ENCODE assay signal across 2 cellular contexts in genomic region chr11:67375320-67376021, GRCh38.
TF ChIP-seq lines count a peak whose summit lies in the region.

No MANE protein-coding gene starts in this region.

TF ChIP-seq in HEK293, 187 proteins besides CTCF, POLR2A, EP300 and RAD21:
- TF ChIP-seq ZNF610 (tag by site-specific recombination; IDR thresholded peaks at IDR 0.05; ENCODE audit: borderline replicate concordance), result no peak
- TF ChIP-seq ZNF266 (tag by site-specific recombination; IDR thresholded peaks at IDR 0.05; ENCODE audit: low read depth), result no peak
- no peak for TF ChIP-seq ZNF146 (tag by site-specific recombination; IDR thresholded peaks at IDR 0.05)
- TF ChIP-seq HOXC10 (CRISPR knock-in tag; IDR thresholded peaks at IDR 0.05), result no peak
- TF ChIP-seq ZFP69B (tag by site-specific recombination; IDR thresholded peaks at IDR 0.05), result no peak
- 0 out of 2 replicates have a peak, but pooled peaks have one; percentile 17 for TF ChIP-seq PATZ1 (tag by site-specific recombination; IDR thresholded peaks at IDR 0.05)
- peak; percentile 73 for TF ChIP-seq EGR2 (tag by site-specific recombination; IDR thresholded peaks at IDR 0.05; ENCODE audit: low read depth)
- TF ChIP-seq ZNF398 (tag by site-specific recombination; IDR thresholded peaks at IDR 0.05), result peak; percentile 76
- no peak for TF ChIP-seq ZNF48 (tag by site-specific recombination; IDR thresholded peaks at IDR 0.05)
- peak; percentile 65; the same call in 1 of the 2 replicates for TF ChIP-seq ZFHX2 (tag by site-specific recombination; conservative IDR thresholded peaks at IDR 0.05)
- TF ChIP-seq SP2 (tag by site-specific recombination; IDR thresholded peaks at IDR 0.05), result peak; percentile 19; the same call in 1 of the 2 replicates

TF ChIP-seq in K562, 482 proteins besides CTCF, POLR2A, EP300 and RAD21 (continues in another document):
- TF ChIP-seq ZBTB7A (IDR thresholded peaks at IDR 0.05; ENCODE audit: borderline replicate concordance, control insufficient read depth, low read depth, low read length) (peak; percentile 29; the same call in 1 of the 2 replicates), ZNF263 (CRISPR knock-in tag; IDR thresholded peaks at IDR 0.05; ENCODE audit: borderline replicate concordance) (peak; percentile 84), ZBTB12 (CRISPR knock-in tag; IDR thresholded peaks at IDR 0.05) (no peak), YBX1 (IDR thresholded peaks at IDR 0.05) (no peak), ZNF316 (IDR thresholded peaks at IDR 0.05) (peak; percentile 62; the same call in 1 of the 2 replicates), RBFOX2 (IDR thresholded peaks at IDR 0.05; ENCODE audit: low read depth, low read length) (0 out of 2 replicates have a peak, but pooled peaks have one; percentile 9), ASH1L (IDR thresholded peaks at IDR 0.05; ENCODE audit: borderline replicate concordance, low read depth, partially characterized antibody) (no peak), UBTF (IDR thresholded peaks at IDR 0.05; ENCODE audit: borderline replicate concordance in 1 of 2, low read depth in 2 of 2, low read length in 2 of 2) (no peak), ZBTB5 (IDR thresholded peaks at IDR 0.05) (no peak), HES1 (IDR thresholded peaks at IDR 0.05; ENCODE audit: low read depth) (no peak), ZNF639 (CRISPR knock-in tag; conservative IDR thresholded peaks at IDR 0.05 in 1 of 2, IDR thresholded peaks at IDR 0.05 in 1 of 2) (no peak), ARID4B (CRISPR knock-in tag; IDR thresholded peaks at IDR 0.05) (no peak), MAX (CRISPR knock-in tag; IDR thresholded peaks at IDR 0.05) (no peak), EGR1 (conservative IDR thresholded peaks at IDR 0.05) (peak; percentile 57), C11orf30 (IDR thresholded peaks at IDR 0.05; ENCODE audit: low read depth) (peak; percentile 64; the same call in 1 of the 2 replicates), FOXO4 (CRISPR knock-in tag; IDR thresholded peaks at IDR 0.05) (no peak), PHF20 (IDR thresholded peaks at IDR 0.05; ENCODE audit: partially characterized antibody) (no peak), GABPA (tag; conservative IDR thresholded peaks at IDR 0.05; ENCODE audit: low read depth) (no peak), TCF7L2 (IDR thresholded peaks at IDR 0.05; ENCODE audit: low read depth, low read length) (no peak), KHSRP (IDR thresholded peaks at IDR 0.05) (no peak), KAT2B (IDR thresholded peaks at IDR 0.05; ENCODE audit: low read depth, low read length) (no peak), ZNF740 (CRISPR knock-in tag; IDR thresholded peaks at IDR 0.05) (no peak; the same call in 1 of the 2 replicates), ZNF740 (tag; IDR thresholded peaks at IDR 0.05) (peak in 1 of 2 experiments; percentile 80; a peak in 1 of 4 replicates), HMG20A (CRISPR knock-in tag; conservative IDR thresholded peaks at IDR 0.05) (no peak), CHAMP1 (IDR thresholded peaks at IDR 0.05) (no peak), LCOR (CRISPR knock-in tag; IDR thresholded peaks at IDR 0.05) (no peak), ZSCAN29 (IDR thresholded peaks at IDR 0.05) (no peak), ZNF512 (tag; IDR thresholded peaks at IDR 0.05) (no peak), VEZF1 (CRISPR knock-in tag; IDR thresholded peaks at IDR 0.05) (peak; percentile 51; the same call in 1 of the 2 replicates)
